In genomic region chr5:180860887-180861822, GRCh38 we compare ENCODE assay signal across 8 cellular contexts. TPM values are rescaled to one million over a fixed set of nuclear protein-coding genes. Genes with fewer than 3 reads are reported as not detected.
DNase-seq lines count a peak whose midpoint lies in the region; FAIRE-seq and TF ChIP-seq lines count a peak whose summit lies in the region.

TSS of gene ZFP62 (minus strand) at chr5:180861276. CDS start at chr5:180861219, 57 bp downstream.

- H3K4me3 Mint-ChIP-seq in nephron progenitor cell, result peak within 1 kb of the TSS; percentile 95
- peak within 1 kb of the TSS; percentile 95 for H3K4me3 Mint-ChIP-seq in stimulated activated naive CD8-positive, alpha-beta T cell treated with anti-CD3 and anti-CD28 coated beads, Interleukin-15, Interleukin-2, amounts not matched to agents 100 ng/mL and 50 ng/mL, for 24 hours

- peaks cover 34% of the 10 kb centered on the region for H3K36me3 Mint-ChIP-seq in nephron progenitor cell (ENCODE audit: low read depth)
- peaks cover 18% of the 10 kb centered on the region for H3K36me3 Mint-ChIP-seq in stimulated activated naive CD8-positive, alpha-beta T cell treated with anti-CD3 and anti-CD28 coated beads, Interleukin-15, Interleukin-2, amounts not matched to agents 100 ng/mL and 50 ng/mL, for 24 hours (ENCODE audit: low read depth)

- peaks cover 17% of the 10 kb centered on the region for H3K27me3 Mint-ChIP-seq in nephron progenitor cell (ENCODE audit: low read depth, poor library complexity)
- no peaks in the 10 kb centered on the region for H3K27me3 Mint-ChIP-seq in stimulated activated naive CD8-positive, alpha-beta T cell treated with anti-CD3 and anti-CD28 coated beads, Interleukin-15, Interleukin-2, amounts not matched to agents 100 ng/mL and 50 ng/mL, for 24 hours

- TF ChIP-seq POLR2A in H54 (IDR thresholded peaks at IDR 0.05; ENCODE audit: low read depth, low read length), result peak; percentile 73
- peak; percentile 58 for TF ChIP-seq POLR2A in Raji (IDR thresholded peaks at IDR 0.05; ENCODE audit: insufficient read depth, low read depth, low read length)

- FAIRE-seq in H54 (lab: Jason Lieb, UNC), result no peak

- peak within 1 kb of the TSS; percentile 87 for H3K27ac Mint-ChIP-seq in nephron progenitor cell
- H3K27ac Mint-ChIP-seq in stimulated activated naive CD8-positive, alpha-beta T cell treated with anti-CD3 and anti-CD28 coated beads, Interleukin-15, Interleukin-2, amounts not matched to agents 100 ng/mL and 50 ng/mL, for 24 hours, result peak within 1 kb of the TSS; percentile 94

- H3K4me1 Mint-ChIP-seq in nephron progenitor cell, result peaks cover 18% of the 10 kb centered on the region
- H3K4me1 Mint-ChIP-seq in stimulated activated naive CD8-positive, alpha-beta T cell treated with anti-CD3 and anti-CD28 coated beads, Interleukin-15, Interleukin-2, amounts not matched to agents 100 ng/mL and 50 ng/mL, for 24 hours (ENCODE audit: low read depth), result peaks cover 20% of the 10 kb centered on the region

- H3K4me3 ChIP-seq in fibroblast of the aortic adventitia (ENCODE audit: low read depth, low read length), result peak within 1 kb of the TSS; percentile 96

- peak; percentile 96 for DNase-seq in ELF-1 (ENCODE audit: low read depth, low spot score)
- peak; percentile 82 for DNase-seq in H54 (ENCODE audit: insufficient read length, low spot score)
- DNase-seq in LoVo (ENCODE audit: low spot score), result peak; percentile 91
- DNase-seq in activated T-helper 9 cell treated with anti-CD3 and anti-CD28 coated beads, Interleukin-2, amount 50 U/mL, for 16 hours (ENCODE audit: low read depth), result peak; percentile 79
- peak; percentile 86 for DNase-seq in fibroblast of the aortic adventitia (ENCODE audit: low read depth)
- peak; percentile 94 for DNase-seq in nephron progenitor cell

- peaks cover 30% of the 10 kb centered on the region for H3K9me3 Mint-ChIP-seq in nephron progenitor cell
- no peaks in the 10 kb centered on the region for H3K9me3 Mint-ChIP-seq in stimulated activated naive CD8-positive, alpha-beta T cell treated with anti-CD3 and anti-CD28 coated beads, Interleukin-15, Interleukin-2, amounts not matched to agents 100 ng/mL and 50 ng/mL, for 24 hours

- peak; percentile 19 for TF ChIP-seq CTCF in fibroblast of the aortic adventitia (IDR thresholded peaks at IDR 0.05; ENCODE audit: insufficient read depth, low read length)
- TF ChIP-seq CTCF in nephron progenitor cell (IDR thresholded peaks at IDR 0.05), result no peak

RNA-seq across cellular contexts. Expression of gene ZFP62, which starts in this region (rescaled TPM):
- total RNA-seq in fibroblast of the aortic adventitia (ENCODE audit: low replicate concordance), result 14.7 and 19.4 TPM in 2 replicates

Comparison
In these comparisons a context has a peak if more than half of its experiments do, and no peak if none do; other contexts are left out.
1. Peak in every context shown above with its lines: DNase-seq and H3K4me3 ChIP-seq.